ENCODE assay signal across 16 cellular contexts in genomic region chr6:158376650-158377081, GRCh38.
DNase-seq lines count a peak whose midpoint lies in the region; ATAC-seq, FAIRE-seq and TF ChIP-seq lines count a peak whose summit lies in the region.
"Had no signal": no experiment of that assay in that cellular context is flagged by ENCODE, and none has a peak within 500 bp of the region (broad histone marks: within the 10 kb centered on the region; RNA-seq: fewer than 3 reads in every experiment).

No MANE protein-coding gene starts in this region.

- H3K4me3 Mint-ChIP-seq in mesothelial cell of epicardium, result no peak overlapping the region
- no peak overlapping the region for H3K4me3 Mint-ChIP-seq in natural killer cell treated with Interleukin-12 subunit alpha and Interleukin-12 subunit beta and Interleukin-15 and Interleukin-18, amount 100 ng/mL, for 72 hours
- H3K4me3 Mint-ChIP-seq: activated CD4-positive, alpha-beta T cell treated with anti-CD3 and anti-CD28 coated beads, Interleukin-2, amount 10 ng/mL, durations not matched to agents 7 days and 5 days; activated T-helper 17 cell treated with anti-CD3 and anti-CD28 coated beads, Interleukin-2, amount 50 U/mL, for 72 hours; naive thymus-derived CD8-positive, alpha-beta T cell; T-helper 1 cell treated with Interleukin-12 subunit alpha and Interleukin-12 subunit beta and Interleukin-4 antibody, amounts not matched to agents 30 μg/mL and 1 μg/mL, for 36 hours had no signal

- no peaks in the 10 kb centered on the region for H3K9me3 Mint-ChIP-seq in mesothelial cell of epicardium
- H3K9me3 Mint-ChIP-seq in natural killer cell treated with Interleukin-12 subunit alpha and Interleukin-12 subunit beta and Interleukin-15 and Interleukin-18, amount 100 ng/mL, for 72 hours, result no peaks in the 10 kb centered on the region
- H3K9me3 Mint-ChIP-seq: activated CD4-positive, alpha-beta T cell treated with anti-CD3 and anti-CD28 coated beads, Interleukin-2, amount 10 ng/mL, durations not matched to agents 7 days and 5 days; activated T-helper 17 cell treated with anti-CD3 and anti-CD28 coated beads, Interleukin-2, amount 50 U/mL, for 72 hours; naive thymus-derived CD8-positive, alpha-beta T cell; T-helper 1 cell treated with Interleukin-12 subunit alpha and Interleukin-12 subunit beta and Interleukin-4 antibody, amounts not matched to agents 30 μg/mL and 1 μg/mL, for 36 hours had no signal

- DNase-seq in AG04449 (ENCODE audit: low read depth, low spot score) (peak; percentile 53), GM12891 (ENCODE audit: insufficient read length, low spot score) (no peak), mammary epithelial cell (peak; percentile 76), mesothelial cell of epicardium (ENCODE audit: low spot score in 2 of 2, unreplicated experiment in 2 of 2) (no peak), activated T-cell treated with anti-CD3 and anti-CD28 coated beads for 4 hours (no peak)
- no peak for DNase-seq in natural killer cell treated with Interleukin-12 subunit alpha and Interleukin-12 subunit beta and Interleukin-15 and Interleukin-18, amount 100 ng/mL, for 72 hours (ENCODE audit: low spot score)
- no peak for DNase-seq in stimulated activated CD4-positive, alpha-beta T cell treated with anti-CD3 and anti-CD28 coated beads, Interleukin-15, amount 100 ng/mL, for 24 hours
- DNase-seq in activated CD4-positive, CD25-positive, alpha-beta regulatory T cell treated with anti-CD3 and anti-CD28 coated beads, Interleukin-2, amount 50 U/mL, for 72 hours, result no peak
- DNase-seq: ACHN; activated CD4-positive, alpha-beta T cell treated with anti-CD3 and anti-CD28 coated beads, Interleukin-2, amount 10 ng/mL, durations not matched to agents 7 days and 5 days; cerebellar nuclear complex; naive thymus-derived CD8-positive, alpha-beta T cell; NCI-H1436 treated with DMSO at 0.1 percent for 48 hours had no signal

- no TSS peak for BruUV-seq in mammary epithelial cell (replicated peaks; lab: Mats Ljungman, UMichigan)

- in situ Hi-C loops in mammary epithelial cell (cut with MboI; ENCODE audit: low sequenced_read_pairs in 2 of 2), result no loop called here

- H3K36me3 Mint-ChIP-seq in mesothelial cell of epicardium, result no peaks in the 10 kb centered on the region
- H3K36me3 Mint-ChIP-seq in natural killer cell treated with Interleukin-12 subunit alpha and Interleukin-12 subunit beta and Interleukin-15 and Interleukin-18, amount 100 ng/mL, for 72 hours, result no peaks in the 10 kb centered on the region

- H3K36me3 ChIP-seq in mammary epithelial cell (ENCODE audit: insufficient read depth, low read length), result no peaks in the 10 kb centered on the region

- peaks cover 24% of the 10 kb centered on the region for H3K79me2 ChIP-seq in mammary epithelial cell (ENCODE audit: insufficient read depth, low read length)

- peak overlapping the region; percentile 36 for H3K4me2 ChIP-seq in mammary epithelial cell (ENCODE audit: insufficient read depth, low read depth, low read length)

- H3K4me3 ChIP-seq in AG04449 (ENCODE audit: low read depth, low read length), result no peak overlapping the region
- H3K4me3 ChIP-seq in mammary epithelial cell (replicated peaks in 1 of 3; ENCODE audit: insufficient read depth in 1 of 3, low read depth in 2 of 3, low read length in 3 of 3), result no peak overlapping the region

- peak overlapping the region; percentile 76 for H3K27ac ChIP-seq in mammary epithelial cell (ENCODE audit: insufficient read depth, low read depth, low read length)

- H2AFZ ChIP-seq in mammary epithelial cell (ENCODE audit: low read depth, low read length), result no peak overlapping the region

- intact Hi-C loops in mammary epithelial cell (cut with micrococcal nuclease), result no loop called here

- no peaks in the 10 kb centered on the region for H3K27me3 ChIP-seq in mammary epithelial cell (ENCODE audit: insufficient read depth, low read length)

- no peak for TF ChIP-seq CTCF in AG04449 (IDR thresholded peaks at IDR 0.05; ENCODE audit: insufficient read depth, low read length, missing control alignments)
- no peak for TF ChIP-seq CTCF in mammary epithelial cell (conservative IDR thresholded peaks at IDR 0.05 in 1 of 2, IDR thresholded peaks at IDR 0.05 in 1 of 2; ENCODE audit: extremely low read depth in 1 of 2, insufficient read depth in 1 of 2, low read depth in 1 of 2, low read length in 2 of 2)
- no peak for TF ChIP-seq CTCF in mesothelial cell of epicardium (IDR thresholded peaks at IDR 0.05; ENCODE audit: unreplicated experiment)

- WGBS in mammary epithelial cell (ENCODE audit: low coverage, missing lambda C conversion rate), result 0% methylated on average over 2 of the region's 2 CpGs

- H3K9me3 ChIP-seq in mammary epithelial cell (replicated peaks; ENCODE audit: insufficient read depth, low read length), result no peaks in the 10 kb centered on the region

- POLR2A ChIA-PET in AG04449 (lab: Yijun Ruan, JAX), result no interaction called here

- H3K27me3 Mint-ChIP-seq in mesothelial cell of epicardium (ENCODE audit: low read depth), result no peaks in the 10 kb centered on the region
- H3K27me3 Mint-ChIP-seq in natural killer cell treated with Interleukin-12 subunit alpha and Interleukin-12 subunit beta and Interleukin-15 and Interleukin-18, amount 100 ng/mL, for 72 hours, result no peaks in the 10 kb centered on the region
- H3K27me3 Mint-ChIP-seq: activated CD4-positive, alpha-beta T cell treated with anti-CD3 and anti-CD28 coated beads, Interleukin-2, amount 10 ng/mL, durations not matched to agents 7 days and 5 days; activated T-helper 17 cell treated with anti-CD3 and anti-CD28 coated beads, Interleukin-2, amount 50 U/mL, for 72 hours; naive thymus-derived CD8-positive, alpha-beta T cell had no signal

- no peaks in the 10 kb centered on the region for H4K20me1 ChIP-seq in mammary epithelial cell (ENCODE audit: insufficient read depth, low read length)

- TF ChIP-seq POLR2A in GM12891 (IDR thresholded peaks at IDR 0.05; ENCODE audit: low read depth, low read length), result no peak

- dilution Hi-C loops in mammary epithelial cell (cut with HindIII; ENCODE audit: low sequenced_read_pairs), result no loop called here

- H3K4me1 Mint-ChIP-seq in mesothelial cell of epicardium, result peaks cover 16% of the 10 kb centered on the region
- H3K4me1 Mint-ChIP-seq in natural killer cell treated with Interleukin-12 subunit alpha and Interleukin-12 subunit beta and Interleukin-15 and Interleukin-18, amount 100 ng/mL, for 72 hours (ENCODE audit: low read depth in 2 of 2), result peaks cover 6 to 16% of the 10 kb centered on the region in 2 donors
- H3K4me1 Mint-ChIP-seq: activated CD4-positive, alpha-beta T cell treated with anti-CD3 and anti-CD28 coated beads, Interleukin-2, amount 10 ng/mL, durations not matched to agents 7 days and 5 days had no signal

- H3K4me1 ChIP-seq in mammary epithelial cell (ENCODE audit: insufficient read depth, low read length), result peaks cover 76% of the 10 kb centered on the region

- FAIRE-seq in GM12891 (lab: Jason Lieb, UNC), result peak; percentile 35
- FAIRE-seq: GM18507 had no signal

- CTCF ChIA-PET in AG04449 (lab: Yijun Ruan, JAX) (no interaction called here), mammary epithelial cell (lab: Charles Lee; ENCODE audit: low non-redundant PET) (no interaction called here)

- peak overlapping the region; percentile 14 for H3K27ac Mint-ChIP-seq in mesothelial cell of epicardium
- no peak overlapping the region for H3K27ac Mint-ChIP-seq in natural killer cell treated with Interleukin-12 subunit alpha and Interleukin-12 subunit beta and Interleukin-15 and Interleukin-18, amount 100 ng/mL, for 72 hours
- H3K27ac Mint-ChIP-seq: activated CD4-positive, alpha-beta T cell treated with anti-CD3 and anti-CD28 coated beads, Interleukin-2, amount 10 ng/mL, durations not matched to agents 7 days and 5 days; activated T-helper 17 cell treated with anti-CD3 and anti-CD28 coated beads, Interleukin-2, amount 50 U/mL, for 72 hours; T-helper 1 cell treated with Interleukin-12 subunit alpha and Interleukin-12 subunit beta and Interleukin-4 antibody, amounts not matched to agents 30 μg/mL and 1 μg/mL, for 36 hours had no signal

- ATAC-seq in natural killer cell treated with Interleukin-12 subunit alpha and Interleukin-12 subunit beta and Interleukin-15 and Interleukin-18, amount 100 ng/mL, for 72 hours, result no peak
- ATAC-seq: activated T-helper 17 cell treated with anti-CD3 and anti-CD28 coated beads, Interleukin-2, amount 50 U/mL, for 72 hours; naive thymus-derived CD8-positive, alpha-beta T cell had no signal

- H3K9ac ChIP-seq in mammary epithelial cell (ENCODE audit: insufficient read depth, low read length), result peak overlapping the region; percentile 27

TF ChIP-seq in GM12891, 5 proteins besides CTCF, POLR2A, EP300 and RAD21:
- TF ChIP-seq SPI1 (IDR thresholded peaks at IDR 0.05; ENCODE audit: low read depth, low read length) (no peak), POU2F2 (IDR thresholded peaks at IDR 0.05; ENCODE audit: low read depth, low read length) (no peak), POLR2AphosphoS5 (IDR thresholded peaks at IDR 0.05; ENCODE audit: low read depth, low read length) (no peak), TAF1 (IDR thresholded peaks at IDR 0.05; ENCODE audit: low read depth, low read length) (no peak), PAX5 (IDR thresholded peaks at IDR 0.05; ENCODE audit: insufficient read depth, low read length, severe bottlenecking) (no peak)

Comparison
In these comparisons a context has a peak if more than half of its experiments do, and no peak if none do; other contexts are left out.
1. DNase-seq: peak in AG04449 (single experiment) and mammary epithelial cell (single experiment); none in GM12891 (single experiment), mesothelial cell of epicardium (0 of 2), natural killer cell treated with Interleukin-12 subunit alpha and Interleukin-12 subunit beta and Interleukin-15 and Interleukin-18, amount 100 ng/mL, for 72 hours (single experiment), stimulated activated CD4-positive, alpha-beta T cell treated with anti-CD3 and anti-CD28 coated beads, Interleukin-15, amount 100 ng/mL, for 24 hours (single experiment), activated CD4-positive, CD25-positive, alpha-beta regulatory T cell treated with anti-CD3 and anti-CD28 coated beads, Interleukin-2, amount 50 U/mL, for 72 hours (single experiment) and activated T-cell treated with anti-CD3 and anti-CD28 coated beads for 4 hours (single experiment).